ENCODE assay signal across 23 cellular contexts in genomic region chr19:46317339-46317738, GRCh38. TPM values are rescaled to one million over a fixed set of nuclear protein-coding genes. Genes with fewer than 3 reads are reported as not detected.
"Had no signal": no experiment of that assay in that cellular context is flagged by ENCODE, and none has a peak within 500 bp of the region (broad histone marks: within the 10 kb centered on the region; RNA-seq: fewer than 3 reads in every experiment).

No MANE protein-coding gene starts in this region.

- H3K4me3 ChIP-seq: esophagus muscularis mucosa, stomach, suprapubic skin, uterus had no signal

- DNase-seq: activated CD4-positive, alpha-beta memory T cell treated with anti-CD3 and anti-CD28 coated beads for 36 hours; activated CD4-positive, alpha-beta T cell treated with anti-CD3 and anti-CD28 coated beads for 4 hours; activated CD4-positive, CD25-positive, alpha-beta regulatory T cell; activated naive CD4-positive, alpha-beta T cell treated with anti-CD3 and anti-CD28 coated beads for 36 hours; activated T-cell treated with anti-CD3 and anti-CD28 coated beads, Interleukin-2, amount 50 U/mL, for 48 hours; anterior cingulate cortex; caudate nucleus; dermis blood vessel endothelial cell; effector CD8-positive, alpha-beta T cell; hypothalamus; left ventricle myocardium superior; right cardiac atrium; stimulated activated CD4-positive, alpha-beta T cell treated with anti-CD3 and anti-CD28 coated beads, Interleukin-12 subunit alpha, Interleukin-12 subunit beta, amount 100 ng/mL, for 4 hours; stimulated activated CD4-positive, alpha-beta T cell treated with anti-CD3 and anti-CD28 coated beads, Interleukin-4, amount 100 ng/mL, for 4 hours; stomach; T-helper 17 cell; trophoblast cell; uterus had no signal

- H3K9me3 ChIP-seq: esophagus muscularis mucosa, stomach, suprapubic skin, uterus had no signal

- H3K27ac ChIP-seq: parathyroid adenoma, suprapubic skin, uterus had no signal

- H3K4me3 Mint-ChIP-seq: activated CD4-positive, alpha-beta memory T cell treated with anti-CD3 and anti-CD28 coated beads for 36 hours; activated naive CD4-positive, alpha-beta T cell treated with anti-CD3 and anti-CD28 coated beads for 36 hours; brain; natural killer cell treated with Interleukin-12 subunit alpha and Interleukin-12 subunit beta and Interleukin-15 and Interleukin-18, amount 100 ng/mL, for 72 hours; T-helper 17 cell had no signal

- H3K36me3 Mint-ChIP-seq: activated CD4-positive, alpha-beta memory T cell treated with anti-CD3 and anti-CD28 coated beads for 36 hours; natural killer cell treated with Interleukin-12 subunit alpha and Interleukin-12 subunit beta and Interleukin-15 and Interleukin-18, amount 100 ng/mL, for 72 hours had no signal

- H3K27ac Mint-ChIP-seq: activated CD4-positive, alpha-beta memory T cell treated with anti-CD3 and anti-CD28 coated beads for 36 hours; activated naive CD4-positive, alpha-beta T cell treated with anti-CD3 and anti-CD28 coated beads for 36 hours; natural killer cell treated with Interleukin-12 subunit alpha and Interleukin-12 subunit beta and Interleukin-15 and Interleukin-18, amount 100 ng/mL, for 72 hours; T-helper 17 cell had no signal

- ATAC-seq: left ventricle myocardium superior; natural killer cell treated with Interleukin-12 subunit alpha and Interleukin-12 subunit beta and Interleukin-15 and Interleukin-18, amount 100 ng/mL, for 72 hours; right cardiac atrium; T-helper 17 cell had no signal

- H3K4me1 ChIP-seq: parathyroid adenoma, suprapubic skin, uterus had no signal

- H3K9me3 Mint-ChIP-seq: activated CD4-positive, alpha-beta memory T cell treated with anti-CD3 and anti-CD28 coated beads for 36 hours; activated naive CD4-positive, alpha-beta T cell treated with anti-CD3 and anti-CD28 coated beads for 36 hours; natural killer cell treated with Interleukin-12 subunit alpha and Interleukin-12 subunit beta and Interleukin-15 and Interleukin-18, amount 100 ng/mL, for 72 hours had no signal

- H3K27me3 ChIP-seq: esophagus muscularis mucosa, stomach, suprapubic skin, uterus had no signal

- H3K4me1 Mint-ChIP-seq: brain, T-helper 17 cell had no signal

- H3K36me3 ChIP-seq: uterus had no signal

- H3K27me3 Mint-ChIP-seq: activated CD4-positive, alpha-beta memory T cell treated with anti-CD3 and anti-CD28 coated beads for 36 hours; brain; natural killer cell treated with Interleukin-12 subunit alpha and Interleukin-12 subunit beta and Interleukin-15 and Interleukin-18, amount 100 ng/mL, for 72 hours had no signal

RNA-seq across cellular contexts. Expression of gene HIF3A, which starts 20.5 kb away (rescaled TPM):
- total RNA-seq: activated CD4-positive, alpha-beta memory T cell treated with anti-CD3 and anti-CD28 coated beads for 36 hours; activated naive CD4-positive, alpha-beta T cell treated with anti-CD3 and anti-CD28 coated beads for 36 hours; natural killer cell treated with Interleukin-12 subunit alpha and Interleukin-12 subunit beta and Interleukin-15 and Interleukin-18, amount 100 ng/mL, for 72 hours; T-helper 17 cell had no signal
